Comparison of ENCODE assay signal across 1 cellular context in genomic region chr14:63512861-63513260, GRCh38.
TF ChIP-seq lines count a peak whose summit lies in the region.

No MANE protein-coding gene starts in this region.

TF ChIP-seq in WTC11, 78 proteins besides CTCF, POLR2A, EP300 and RAD21 (continued from another document):
- TF ChIP-seq MLX (CRISPR knock-in tag; IDR thresholded peaks at IDR 0.05) = no peak
- TF ChIP-seq ZBTB21 (CRISPR knock-in tag; IDR thresholded peaks at IDR 0.05; ENCODE audit: borderline replicate concordance) = no peak
- no peak for TF ChIP-seq PRDM15 (CRISPR knock-in tag; IDR thresholded peaks at IDR 0.05)
